ENCODE assay signal across 9 cellular contexts in genomic region chr7:143882020-143882610, GRCh38. TPM values are rescaled to one million over a fixed set of nuclear protein-coding genes. Genes with fewer than 3 reads are reported as not detected.
DNase-seq lines count a peak whose midpoint lies in the region; ATAC-seq and TF ChIP-seq lines count a peak whose summit lies in the region.
"Had no signal": no experiment of that assay in that cellular context is flagged by ENCODE, and none has a peak within 500 bp of the region (broad histone marks: within the 10 kb centered on the region; RNA-seq: fewer than 3 reads in every experiment).

No MANE protein-coding gene starts in this region.

- H3K27me3 Mint-ChIP-seq in neural crest cell (ENCODE audit: low read depth): no peaks in the 10 kb centered on the region

- DNase-seq in head of caudate nucleus (peak; percentile 61 to 92 (median 81)), neural crest cell (ENCODE audit: low read depth, low spot score) (peak; percentile 70), NCI-H2029 (lab: John Stamatoyannopoulos, UW) (no peak)
- no peak for DNase-seq in effector CD4-positive, alpha-beta T cell
- DNase-seq in stimulated activated CD4-positive, alpha-beta T cell treated with anti-CD3 and anti-CD28 coated beads, Interleukin-12 subunit alpha, Interleukin-12 subunit beta, amount 100 ng/mL, for 4 hours: no peak

- H3K9me3 Mint-ChIP-seq in neural crest cell: no peaks in the 10 kb centered on the region

- H3K36me3 Mint-ChIP-seq in neural crest cell (ENCODE audit: low read depth): peaks cover 9% of the 10 kb centered on the region

- peaks cover 68% of the 10 kb centered on the region for H3K4me1 Mint-ChIP-seq in neural crest cell

- H3K4me3 Mint-ChIP-seq in neural crest cell: peak overlapping the region; percentile 97

- ATAC-seq in GM18907 (IDR thresholded peaks at IDR 0.05; ENCODE audit: unreplicated experiment) (peak; percentile 4), GM21723 (IDR thresholded peaks at IDR 0.05; ENCODE audit: unreplicated experiment) (no peak)

- intact Hi-C loops in head of caudate nucleus (cut with DNase I): no loop called here

- TF ChIP-seq CTCF in WI38 (IDR thresholded peaks at IDR 0.05; ENCODE audit: low read depth, low read length): no peak
- no peak for TF ChIP-seq CTCF in neural crest cell (conservative IDR thresholded peaks at IDR 0.05)

- H3K27ac Mint-ChIP-seq in neural crest cell (ENCODE audit: unreplicated experiment): peak overlapping the region; percentile 99

- H3K4me3 ChIP-seq in WI38 (ENCODE audit: low read depth, low read length): peak overlapping the region; percentile 66

RNA-seq across cellular contexts. Expression of gene TCAF1, which starts 19.9 kb away (rescaled TPM):
- 105 and 107 TPM in 2 replicates for total RNA-seq in neural crest cell

RNA-seq across cellular contexts. Expression of gene OR2F2, which starts 52.9 kb away (rescaled TPM):
- not detected in 2 replicates for total RNA-seq in neural crest cell
- total RNA-seq: HT1080 had no signal

Comparison
In these comparisons a context has a peak if more than half of its experiments do, and no peak if none do; other contexts are left out.
1. DNase-seq: peak in head of caudate nucleus (42 of 42) and neural crest cell (single experiment); none in effector CD4-positive, alpha-beta T cell (single experiment), NCI-H2029 (single experiment) and stimulated activated CD4-positive, alpha-beta T cell treated with anti-CD3 and anti-CD28 coated beads, Interleukin-12 subunit alpha, Interleukin-12 subunit beta, amount 100 ng/mL, for 4 hours (single experiment).